ENCODE assay signal across 26 cellular contexts in genomic region chr5:58681943-58682342, GRCh38.
"Had no signal": no experiment of that assay in that cellular context is flagged by ENCODE, and none has a peak within 500 bp of the region (broad histone marks: within the 10 kb centered on the region; RNA-seq: fewer than 3 reads in every experiment).

No MANE protein-coding gene starts in this region.

- H3K27me3 Mint-ChIP-seq: activated B cell treated with CpG ODN at 0.5 μM for 24 hours; activated CD8-positive, alpha-beta T cell treated with anti-CD3 and anti-CD28 coated beads for 36 hours; activated naive CD8-positive, alpha-beta T cell; central memory CD8-positive, alpha-beta T cell; T-cell had no signal

- H3K9me3 Mint-ChIP-seq: activated B cell treated with CpG ODN at 0.5 μM for 24 hours; activated CD8-positive, alpha-beta T cell treated with anti-CD3 and anti-CD28 coated beads for 36 hours; activated naive CD4-positive, alpha-beta T cell treated with anti-CD3 and anti-CD28 coated beads for 36 hours; central memory CD8-positive, alpha-beta T cell; T-cell had no signal

- H3K4me1 Mint-ChIP-seq: activated B cell treated with CpG ODN at 0.5 μM for 24 hours; central memory CD8-positive, alpha-beta T cell; T-cell; T-helper 17 cell had no signal

- ATAC-seq: activated CD8-positive, alpha-beta T cell treated with anti-CD3 and anti-CD28 coated beads for 36 hours; PC-3; T-cell; T-helper 17 cell had no signal

- DNase-seq: activated B cell treated with CpG ODN at 0.5 μM for 24 hours; activated CD4-positive, alpha-beta T cell treated with anti-CD3 and anti-CD28 coated beads, Interleukin-2, amount 50 U/mL, for 1 hour; activated CD4-positive, CD25-positive, alpha-beta regulatory T cell treated with anti-CD3 and anti-CD28 coated beads, Interleukin-2, amount 50 U/mL, for 72 hours; activated CD8-positive, alpha-beta T cell treated with anti-CD3 and anti-CD28 coated beads for 36 hours; activated effector memory CD4-positive, alpha-beta T cell treated with anti-CD3 and anti-CD28 coated beads, Interleukin-2, amount 50 U/mL, for 16 hours; activated naive CD4-positive, alpha-beta T cell treated with anti-CD3 and anti-CD28 coated beads for 36 hours; amygdala; MM.1S; MV-4-11; NCI-H1092; NCI-H1436 treated with DMSO at 0.1 percent for 48 hours; NCI-H1694 treated with DMSO at 0.1 percent for 48 hours; NCI-H2029; NCI-H345; NCI-H524 treated with DMSO at 0.1 percent for 48 hours; NK-92 treated with Interleukin-12 subunit alpha and Interleukin-12 subunit beta, amount 100 ng/mL, for 24 hours; PC-3; Peyer's patch; RPMI8226; SHP77 treated with DMSO at 0.1 percent for 48 hours; SK-N-SH; T-cell; T-helper 17 cell; T-helper 9 cell had no signal

- H3K36me3 Mint-ChIP-seq: activated naive CD8-positive, alpha-beta T cell; T-cell had no signal

- H3K27ac Mint-ChIP-seq: activated B cell treated with CpG ODN at 0.5 μM for 24 hours; activated CD8-positive, alpha-beta T cell treated with anti-CD3 and anti-CD28 coated beads for 36 hours; activated naive CD4-positive, alpha-beta T cell treated with anti-CD3 and anti-CD28 coated beads for 36 hours; activated naive CD8-positive, alpha-beta T cell; T-cell; T-helper 17 cell had no signal

- H3K4me3 Mint-ChIP-seq: activated B cell treated with CpG ODN at 0.5 μM for 24 hours; activated CD8-positive, alpha-beta T cell treated with anti-CD3 and anti-CD28 coated beads for 36 hours; activated naive CD4-positive, alpha-beta T cell treated with anti-CD3 and anti-CD28 coated beads for 36 hours; activated naive CD8-positive, alpha-beta T cell; central memory CD8-positive, alpha-beta T cell; T-cell; T-helper 17 cell had no signal
